14 cellular contexts compared by ENCODE assay signal in the genomic region with DNA sequence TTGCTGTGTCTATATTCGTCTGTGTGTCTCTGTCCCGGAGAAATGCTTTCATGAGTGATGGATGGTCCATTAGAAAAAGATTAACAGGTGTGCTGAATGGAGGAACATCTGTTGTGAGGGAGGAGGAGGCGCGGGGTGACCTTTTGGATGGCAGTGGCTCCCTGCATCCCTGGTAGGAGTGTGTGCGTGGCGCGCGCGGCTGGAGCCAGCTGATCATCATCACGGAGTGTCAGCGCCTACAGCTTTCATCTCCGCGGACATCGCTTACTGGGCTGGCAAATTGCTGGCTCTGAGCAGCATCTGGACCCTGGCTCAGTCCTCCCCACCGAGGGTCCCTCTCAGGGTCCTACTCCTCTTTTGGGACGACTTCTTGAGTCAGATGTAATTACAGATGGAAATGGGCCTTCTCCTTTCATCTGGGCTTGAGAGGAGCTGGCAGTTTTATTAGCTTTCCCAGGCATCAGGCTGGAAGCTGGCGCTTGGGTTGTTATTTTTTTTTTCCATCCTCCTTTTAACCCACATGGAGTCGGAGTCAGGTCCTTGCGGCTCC.
DNase-seq lines count a peak whose midpoint lies in the region; TF ChIP-seq lines count a peak whose summit lies in the region.
"Had no signal": no experiment of that assay in that cellular context is flagged by ENCODE, and none has a peak within 500 bp of the region (broad histone marks: within the 10 kb centered on the region; RNA-seq: fewer than 3 reads in every experiment).

No MANE protein-coding gene starts in this region.

- H2BK120ac ChIP-seq in H9 (ENCODE audit: low read depth, low read length, poor library complexity, severe bottlenecking): no peak overlapping the region

- H3K36me3 Mint-ChIP-seq in H9 (ENCODE audit: insufficient read depth in 1 of 3, low read depth in 3 of 3): no peaks in the 10 kb centered on the region
- no peaks in the 10 kb centered on the region for H3K36me3 Mint-ChIP-seq in activated CD4-positive, alpha-beta T cell treated with anti-CD3 and anti-CD28 coated beads, Interleukin-2, amount 10 ng/mL, durations not matched to agents 24 days and 14 days (ENCODE audit: low read depth)

- no peaks in the 10 kb centered on the region for H3K27me3 ChIP-seq in H9 (ENCODE audit: insufficient read depth, low read length)
- peaks cover 0 to 78% of the 10 kb centered on the region in 2 donors for H3K27me3 ChIP-seq in tibial artery
- H3K27me3 ChIP-seq: BLaER1 had no signal

- H2AFZ ChIP-seq in H9 (ENCODE audit: low read length): no peak overlapping the region

- no peaks in the 10 kb centered on the region for H3K9me3 ChIP-seq in H9 (ENCODE audit: control insufficient read depth, low read depth, low read length)
- peaks cover 0 to 8% (median 0%) of the 10 kb centered on the region in 3 donors for H3K9me3 ChIP-seq in tibial artery
- H3K9me3 ChIP-seq: BLaER1 had no signal

- no peak for TF ChIP-seq CTCF in H9 (conservative IDR thresholded peaks at IDR 0.05)
- TF ChIP-seq CTCF in tibial artery (IDR thresholded peaks at IDR 0.05): no peak

- no peak overlapping the region for H3K27ac Mint-ChIP-seq in H9
- H3K27ac Mint-ChIP-seq in activated CD4-positive, alpha-beta T cell treated with anti-CD3 and anti-CD28 coated beads, Interleukin-2, amount 10 ng/mL, durations not matched to agents 24 days and 14 days: no peak overlapping the region

- no peak overlapping the region for H4K8ac ChIP-seq in H9 (replicated peaks; ENCODE audit: insufficient read length, low read depth, low read length)

- peak; percentile 9 for DNase-seq in NCI-H1105 treated with DMSO at 0.1 percent for 48 hours (lab: John Stamatoyannopoulos, UW)
- DNase-seq in NCI-H1105 (lab: John Stamatoyannopoulos, UW): no peak
- DNase-seq in COLO668 (lab: John Stamatoyannopoulos, UW; ENCODE audit: unreplicated experiment): peak; percentile 11
- peak; percentile 57 to 82 for DNase-seq in NCI-H524 (lab: John Stamatoyannopoulos, UW)
- peak; percentile 90 for DNase-seq in left kidney (ENCODE audit: low read depth, low spot score)
- DNase-seq in H9: no peak
- no peak for DNase-seq in tibial artery
- DNase-seq in activated CD4-positive, alpha-beta T cell treated with anti-CD3 and anti-CD28 coated beads, Interleukin-2, amount 10 ng/mL, durations not matched to agents 24 days and 14 days: no peak
- DNase-seq: EL, GOT3, KBM-7, NCI-H2029, Right ventricle myocardium superior had no signal

- H3K23ac ChIP-seq in H9 (ENCODE audit: insufficient read length, low read depth, low read length): no peak overlapping the region

- no peaks in the 10 kb centered on the region for H4K20me1 ChIP-seq in H9 (ENCODE audit: control insufficient read depth, insufficient read depth, insufficient read length)
- H4K20me1 ChIP-seq: BLaER1 had no signal

- no peak overlapping the region for H4K5ac ChIP-seq in H9 (ENCODE audit: insufficient read length, low read depth, low read length)

- no peak overlapping the region for H3K4me3 ChIP-seq in tibial artery
- H3K4me3 ChIP-seq: BLaER1 had no signal

- H4K91ac ChIP-seq in H9 (ENCODE audit: insufficient read length, low read depth, low read length): no peak overlapping the region

- H2BK15ac ChIP-seq in H9 (ENCODE audit: low read depth, low read length): no peak overlapping the region

- no peaks in the 10 kb centered on the region; a peak in 1 of 5 replicates for H3K9me3 Mint-ChIP-seq in H9
- no peaks in the 10 kb centered on the region for H3K9me3 Mint-ChIP-seq in activated CD4-positive, alpha-beta T cell treated with anti-CD3 and anti-CD28 coated beads, Interleukin-2, amount 10 ng/mL, durations not matched to agents 24 days and 14 days

- H2BK5ac ChIP-seq in H9 (ENCODE audit: insufficient read length, low read length): no peak overlapping the region

- no peaks in the 10 kb centered on the region for H3K79me2 ChIP-seq in H9 (ENCODE audit: insufficient read depth, low read length)

- no peaks in the 10 kb centered on the region for H3K23me2 ChIP-seq in H9 (ENCODE audit: insufficient read length, low read depth, low read length, poor library complexity, severe bottlenecking)

- peaks cover 3 to 8% of the 10 kb centered on the region in 2 experiments; a peak in 2 of 4 replicates for H3K4me1 Mint-ChIP-seq in H9
- H3K4me1 Mint-ChIP-seq in activated CD4-positive, alpha-beta T cell treated with anti-CD3 and anti-CD28 coated beads, Interleukin-2, amount 10 ng/mL, durations not matched to agents 24 days and 14 days: peaks cover 20% of the 10 kb centered on the region

- no peak overlapping the region for H3K4ac ChIP-seq in H9 (ENCODE audit: low read depth, low read length)

- H3T11ph ChIP-seq in H9 (ENCODE audit: low read length): no peak overlapping the region

- H3K14ac ChIP-seq in H9 (ENCODE audit: insufficient read depth, low read length): no peak overlapping the region

- no CpG with 5 or more reads among the region's 19 CpGs for WGBS in H9 (ENCODE audit: extremely low coverage, insufficient read length, low lambda C conversion rate)

- H3K4me3 Mint-ChIP-seq in H9: no peak overlapping the region
- H3K4me3 Mint-ChIP-seq in activated CD4-positive, alpha-beta T cell treated with anti-CD3 and anti-CD28 coated beads, Interleukin-2, amount 10 ng/mL, durations not matched to agents 24 days and 14 days: no peak overlapping the region

- H3K27ac ChIP-seq in H9 (ENCODE audit: insufficient read length, low read depth, low read length) (no peak overlapping the region), tibial artery (no peak overlapping the region)
- H3K27ac ChIP-seq: BLaER1 had no signal

- no peak overlapping the region for H2AK5ac ChIP-seq in H9 (ENCODE audit: insufficient read length, low read length)

- intact Hi-C loops in tibial artery (cut with DNase I; ENCODE audit: low total_unique reads): no loop called here
- intact Hi-C loops in activated CD4-positive, alpha-beta T cell treated with anti-CD3 and anti-CD28 coated beads, Interleukin-2, amount 10 ng/mL, durations not matched to agents 24 days and 14 days (cut with micrococcal nuclease): no loop called here

- H3K9ac ChIP-seq in H9 (ENCODE audit: extremely low read depth, insufficient read length, low read length): no peak overlapping the region
- H3K9ac ChIP-seq: BLaER1 had no signal

- H3K18ac ChIP-seq in H9 (ENCODE audit: insufficient read length, low read depth, low read length): no peak overlapping the region

- no peak overlapping the region for H3K4me2 ChIP-seq in H9 (ENCODE audit: insufficient read depth, insufficient read length, low read length)

- H2BK12ac ChIP-seq in H9 (ENCODE audit: insufficient read length, low read depth, low read length): no peak overlapping the region

- H3K36me3 ChIP-seq in tibial artery: no peaks in the 10 kb centered on the region
- H3K36me3 ChIP-seq: BLaER1 had no signal

- H3K27me3 Mint-ChIP-seq in H9 (ENCODE audit: low read depth): peaks cover 49% of the 10 kb centered on the region
- peaks cover under 1% of the 10 kb centered on the region for H3K27me3 Mint-ChIP-seq in activated CD4-positive, alpha-beta T cell treated with anti-CD3 and anti-CD28 coated beads, Interleukin-2, amount 10 ng/mL, durations not matched to agents 24 days and 14 days

- H2BK20ac ChIP-seq in H9 (ENCODE audit: low read depth, low read length, poor library complexity, severe bottlenecking): no peak overlapping the region

- no peaks in the 10 kb centered on the region for H3K79me1 ChIP-seq in H9 (ENCODE audit: insufficient read depth, low read depth, low read length, poor library complexity, severe bottlenecking)

- H3K4me1 ChIP-seq in H9 (ENCODE audit: insufficient read depth, low read length) (no peaks in the 10 kb centered on the region), tibial artery (no peaks in the 10 kb centered on the region)

- H3K56ac ChIP-seq in H9 (ENCODE audit: insufficient read length, low read depth, low read length): no peak overlapping the region

Comparison
In these comparisons a context has a peak if more than half of its experiments do, and no peak if none do; other contexts are left out.
1. DNase-seq: peak in NCI-H1105 treated with DMSO at 0.1 percent for 48 hours (single experiment), COLO668 (single experiment), NCI-H524 (2 of 2) and left kidney (single experiment); none in NCI-H1105 (single experiment), H9 (single experiment), tibial artery (0 of 2) and activated CD4-positive, alpha-beta T cell treated with anti-CD3 and anti-CD28 coated beads, Interleukin-2, amount 10 ng/mL, durations not matched to agents 24 days and 14 days (single experiment).